Comparison of ENCODE assay signal across 16 cellular contexts in the genomic region with DNA sequence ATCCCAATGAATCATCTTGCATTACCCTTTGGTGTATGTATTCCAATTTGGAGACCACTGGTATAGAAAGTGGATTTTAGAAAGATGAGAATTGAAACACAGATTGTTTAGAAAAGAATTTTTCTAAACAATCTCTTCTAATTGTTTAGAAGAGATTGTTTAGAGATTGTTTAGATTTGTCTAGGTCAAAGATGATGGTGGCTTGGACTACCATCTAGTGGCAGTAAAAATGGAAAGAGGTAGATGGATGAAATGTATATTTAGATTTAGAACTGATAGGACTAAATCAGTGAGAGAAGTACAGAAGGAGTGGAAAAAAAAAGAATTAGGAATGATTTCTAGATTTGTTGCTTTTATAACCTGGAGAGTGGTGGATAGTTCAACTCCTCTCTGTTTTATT.
DNase-seq lines count a peak whose midpoint lies in the region; ATAC-seq and TF ChIP-seq lines count a peak whose summit lies in the region.
"Had no signal": no experiment of that assay in that cellular context is flagged by ENCODE, and none has a peak within 500 bp of the region (broad histone marks: within the 10 kb centered on the region; RNA-seq: fewer than 3 reads in every experiment).

No MANE protein-coding gene starts in this region.

- H3K9me3 ChIP-seq in right lobe of liver: no peaks in the 10 kb centered on the region
- H3K9me3 ChIP-seq: lower lobe of right lung, sigmoid colon had no signal

- CTCF ChIA-PET in RWPE1 (lab: Yijun Ruan, JAX): interaction anchor here (0.6 kb wide), 1 partner anchor 502 kb away, joined by 3 read pairs; no protein-coding TSS in a partner anchor

- H3K36me3 ChIP-seq in right lobe of liver: no peaks in the 10 kb centered on the region
- H3K36me3 ChIP-seq: lower lobe of right lung, neural progenitor cell, sigmoid colon had no signal

- no peak overlapping the region for H3K27ac ChIP-seq in RWPE1
- H3K27ac ChIP-seq in right lobe of liver: no peak overlapping the region
- H3K27ac ChIP-seq: lower lobe of right lung, neural progenitor cell, sigmoid colon had no signal

- no peaks in the 10 kb centered on the region for H3K4me1 ChIP-seq in right lobe of liver
- H3K4me1 ChIP-seq: lower lobe of right lung, neural progenitor cell, sigmoid colon had no signal

- no peaks in the 10 kb centered on the region for H3K27me3 Mint-ChIP-seq in T-helper 2 cell treated with Interferon-gamma antibody and Interleukin-4, amounts not matched to agents 5 μg/mL and 100 μg/mL, for 36 hours (ENCODE audit: low read depth)

- peak; percentile 3 for DNase-seq in NCI-H1105 treated with DMSO at 0.1 percent for 48 hours (lab: John Stamatoyannopoulos, UW)
- DNase-seq in NCI-H1105 (lab: John Stamatoyannopoulos, UW): no peak
- DNase-seq in RWPE1 (ENCODE audit: low spot score): no peak
- no peak for DNase-seq in right lobe of liver
- DNase-seq in T-helper 2 cell treated with Interferon-gamma antibody and Interleukin-4, amounts not matched to agents 5 μg/mL and 100 μg/mL, for 36 hours (ENCODE audit: low spot score): no peak
- no peak for DNase-seq in AG08395 (ENCODE audit: low spot score)
- DNase-seq: activated CD4-positive, alpha-beta T cell treated with anti-CD3 and anti-CD28 coated beads, Interleukin-2, amount 50 U/mL, for 1 hour; lower lobe of right lung; NCI-H1048; NCI-H526; SHP77 treated with DMSO at 0.1 percent for 48 hours; sigmoid colon; stimulated activated naive CD4-positive, alpha-beta T cell treated with Interleukin-2 at 50 U/mL for 16 hours had no signal

- H3K4me1 Mint-ChIP-seq in T-helper 2 cell treated with Interferon-gamma antibody and Interleukin-4, amounts not matched to agents 5 μg/mL and 100 μg/mL, for 36 hours (ENCODE audit: low read depth): peaks cover 8% of the 10 kb centered on the region
- H3K4me1 Mint-ChIP-seq: neural progenitor cell had no signal

- no peak overlapping the region for H3K27ac Mint-ChIP-seq in T-helper 2 cell treated with Interferon-gamma antibody and Interleukin-4, amounts not matched to agents 5 μg/mL and 100 μg/mL, for 36 hours
- H3K27ac Mint-ChIP-seq: neural progenitor cell had no signal

- H3K4me3 ChIP-seq in right lobe of liver: no peak overlapping the region
- H3K4me3 ChIP-seq: lower lobe of right lung, neural progenitor cell, sigmoid colon had no signal

- TF ChIP-seq CTCF in GM12873 (IDR thresholded peaks at IDR 0.05; ENCODE audit: insufficient read depth, low read depth, low read length, missing control alignments): peak; percentile 15
- TF ChIP-seq CTCF in RWPE1 (conservative IDR thresholded peaks at IDR 0.05; ENCODE audit: low read depth): peak; percentile 38
- TF ChIP-seq CTCF in right lobe of liver (IDR thresholded peaks at IDR 0.05): peak in 3 of 4 donors; percentile 2 to 25 (median 18)

- peaks cover 3% of the 10 kb centered on the region for H3K36me3 Mint-ChIP-seq in T-helper 2 cell treated with Interferon-gamma antibody and Interleukin-4, amounts not matched to agents 5 μg/mL and 100 μg/mL, for 36 hours (ENCODE audit: low read depth)
- H3K36me3 Mint-ChIP-seq: neural progenitor cell had no signal

- POLR2A ChIA-PET in RWPE1 (lab: Yijun Ruan, JAX; ENCODE audit: low non-redundant PET): no interaction called here

- intact Hi-C loops in right lobe of liver (cut with DNase I): no loop called here

- TF ChIP-seq POLR2A in right lobe of liver (IDR thresholded peaks at IDR 0.05): no peak

- no peaks in the 10 kb centered on the region for H3K27me3 ChIP-seq in right lobe of liver
- H3K27me3 ChIP-seq: neural progenitor cell, sigmoid colon had no signal

- no peak for ATAC-seq in right lobe of liver
- ATAC-seq in GM18867 (IDR thresholded peaks at IDR 0.05; ENCODE audit: unreplicated experiment): no peak
- ATAC-seq: lower lobe of right lung had no signal

- H3K4me3 Mint-ChIP-seq in T-helper 2 cell treated with Interferon-gamma antibody and Interleukin-4, amounts not matched to agents 5 μg/mL and 100 μg/mL, for 36 hours: no peak overlapping the region
- H3K4me3 Mint-ChIP-seq: neural progenitor cell had no signal

- peaks cover 9% of the 10 kb centered on the region for H3K9me3 Mint-ChIP-seq in T-helper 2 cell treated with Interferon-gamma antibody and Interleukin-4, amounts not matched to agents 5 μg/mL and 100 μg/mL, for 36 hours
- H3K9me3 Mint-ChIP-seq: neural progenitor cell had no signal
